ENCODE assay signal across 2 cellular contexts in the genomic region with DNA sequence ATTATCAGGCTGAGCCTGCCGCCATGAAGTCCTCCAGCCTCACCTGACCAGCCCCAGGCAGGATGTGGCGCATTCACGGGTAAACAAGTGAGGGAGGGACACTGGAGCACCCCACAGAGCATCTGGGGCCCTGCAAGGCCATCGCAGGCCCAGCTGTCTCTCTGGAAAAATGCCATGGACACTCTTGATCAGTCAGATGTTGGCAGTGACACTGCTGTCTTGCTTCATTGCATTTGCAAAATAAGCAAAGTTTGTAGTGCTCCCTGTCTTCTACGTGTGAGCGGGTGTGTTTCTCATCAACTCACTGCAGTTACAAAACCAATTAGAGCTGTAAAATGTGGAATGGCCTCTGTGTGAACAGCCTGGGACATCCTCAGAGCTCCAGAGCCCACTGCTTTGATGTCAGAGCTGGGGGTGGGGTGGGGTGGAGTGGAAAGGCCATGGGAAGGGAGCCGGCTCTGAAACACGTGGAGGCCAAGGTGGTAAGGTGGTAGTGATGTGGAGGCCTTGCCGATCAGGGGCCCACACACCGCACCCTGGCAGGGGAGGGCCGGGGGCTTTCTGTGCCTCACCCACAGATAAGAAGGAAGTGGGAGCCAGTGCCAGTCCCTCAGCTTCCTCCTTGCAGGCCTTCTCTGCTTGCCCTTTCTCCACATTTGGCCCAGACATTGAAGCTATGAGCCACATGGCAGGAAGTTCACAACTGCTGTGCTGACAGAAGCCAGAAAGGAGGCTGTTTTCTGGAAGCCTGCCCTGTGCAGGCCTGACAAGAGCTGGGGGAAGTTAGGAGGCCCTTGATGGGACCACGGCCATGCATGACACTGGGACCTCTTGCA.
TF ChIP-seq lines count a peak whose summit lies in the region.

No MANE protein-coding gene starts in this region.

TF ChIP-seq in SK-N-SH, 30 proteins besides CTCF, POLR2A, EP300 and RAD21 (continued from another document):
- TF ChIP-seq, protein P1, sequence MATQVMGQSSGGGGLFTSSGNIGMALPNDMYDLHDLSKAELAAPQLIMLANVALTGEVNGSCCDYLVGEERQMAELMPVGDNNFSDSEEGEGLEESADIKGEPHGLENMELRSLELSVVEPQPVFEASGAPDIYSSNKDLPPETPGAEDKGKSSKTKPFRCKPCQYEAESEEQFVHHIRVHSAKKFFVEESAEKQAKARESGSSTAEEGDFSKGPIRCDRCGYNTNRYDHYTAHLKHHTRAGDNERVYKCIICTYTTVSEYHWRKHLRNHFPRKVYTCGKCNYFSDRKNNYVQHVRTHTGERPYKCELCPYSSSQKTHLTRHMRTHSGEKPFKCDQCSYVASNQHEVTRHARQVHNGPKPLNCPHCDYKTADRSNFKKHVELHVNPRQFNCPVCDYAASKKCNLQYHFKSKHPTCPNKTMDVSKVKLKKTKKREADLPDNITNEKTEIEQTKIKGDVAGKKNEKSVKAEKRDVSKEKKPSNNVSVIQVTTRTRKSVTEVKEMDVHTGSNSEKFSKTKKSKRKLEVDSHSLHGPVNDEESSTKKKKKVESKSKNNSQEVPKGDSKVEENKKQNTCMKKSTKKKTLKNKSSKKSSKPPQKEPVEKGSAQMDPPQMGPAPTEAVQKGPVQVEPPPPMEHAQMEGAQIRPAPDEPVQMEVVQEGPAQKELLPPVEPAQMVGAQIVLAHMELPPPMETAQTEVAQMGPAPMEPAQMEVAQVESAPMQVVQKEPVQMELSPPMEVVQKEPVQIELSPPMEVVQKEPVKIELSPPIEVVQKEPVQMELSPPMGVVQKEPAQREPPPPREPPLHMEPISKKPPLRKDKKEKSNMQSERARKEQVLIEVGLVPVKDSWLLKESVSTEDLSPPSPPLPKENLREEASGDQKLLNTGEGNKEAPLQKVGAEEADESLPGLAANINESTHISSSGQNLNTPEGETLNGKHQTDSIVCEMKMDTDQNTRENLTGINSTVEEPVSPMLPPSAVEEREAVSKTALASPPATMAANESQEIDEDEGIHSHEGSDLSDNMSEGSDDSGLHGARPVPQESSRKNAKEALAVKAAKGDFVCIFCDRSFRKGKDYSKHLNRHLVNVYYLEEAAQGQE (IDR thresholded peaks at IDR 0.05; ENCODE audit: low read depth, low read length): no peak
TF ChIP-seq in SK-N-SH: peak in this region for 1.

TF ChIP-seq in SK-N-SH treated with all-trans-retinoic acid at 6 μM for 48 hours, 23 proteins besides CTCF, POLR2A, EP300 and RAD21 (continued from another document):
- TF ChIP-seq, protein P2, sequence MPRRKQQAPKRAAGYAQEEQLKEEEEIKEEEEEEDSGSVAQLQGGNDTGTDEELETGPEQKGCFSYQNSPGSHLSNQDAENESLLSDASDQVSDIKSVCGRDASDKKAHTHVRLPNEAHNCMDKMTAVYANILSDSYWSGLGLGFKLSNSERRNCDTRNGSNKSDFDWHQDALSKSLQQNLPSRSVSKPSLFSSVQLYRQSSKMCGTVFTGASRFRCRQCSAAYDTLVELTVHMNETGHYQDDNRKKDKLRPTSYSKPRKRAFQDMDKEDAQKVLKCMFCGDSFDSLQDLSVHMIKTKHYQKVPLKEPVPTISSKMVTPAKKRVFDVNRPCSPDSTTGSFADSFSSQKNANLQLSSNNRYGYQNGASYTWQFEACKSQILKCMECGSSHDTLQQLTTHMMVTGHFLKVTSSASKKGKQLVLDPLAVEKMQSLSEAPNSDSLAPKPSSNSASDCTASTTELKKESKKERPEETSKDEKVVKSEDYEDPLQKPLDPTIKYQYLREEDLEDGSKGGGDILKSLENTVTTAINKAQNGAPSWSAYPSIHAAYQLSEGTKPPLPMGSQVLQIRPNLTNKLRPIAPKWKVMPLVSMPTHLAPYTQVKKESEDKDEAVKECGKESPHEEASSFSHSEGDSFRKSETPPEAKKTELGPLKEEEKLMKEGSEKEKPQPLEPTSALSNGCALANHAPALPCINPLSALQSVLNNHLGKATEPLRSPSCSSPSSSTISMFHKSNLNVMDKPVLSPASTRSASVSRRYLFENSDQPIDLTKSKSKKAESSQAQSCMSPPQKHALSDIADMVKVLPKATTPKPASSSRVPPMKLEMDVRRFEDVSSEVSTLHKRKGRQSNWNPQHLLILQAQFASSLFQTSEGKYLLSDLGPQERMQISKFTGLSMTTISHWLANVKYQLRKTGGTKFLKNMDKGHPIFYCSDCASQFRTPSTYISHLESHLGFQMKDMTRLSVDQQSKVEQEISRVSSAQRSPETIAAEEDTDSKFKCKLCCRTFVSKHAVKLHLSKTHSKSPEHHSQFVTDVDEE (CRISPR knock-in tag; IDR thresholded peaks at IDR 0.05): no peak
- TF ChIP-seq OSR1 (CRISPR knock-in tag; IDR thresholded peaks at IDR 0.05) (no peak), ZNF565 (CRISPR knock-in tag; conservative IDR thresholded peaks at IDR 0.05; ENCODE audit: low read depth) (no peak), GLIS3 (CRISPR knock-in tag; IDR thresholded peaks at IDR 0.05) (no peak), BACH2 (CRISPR knock-in tag; IDR thresholded peaks at IDR 0.05; ENCODE audit: borderline replicate concordance) (no peak), RARB (CRISPR knock-in tag; IDR thresholded peaks at IDR 0.05) (no peak), ZC3H10 (CRISPR knock-in tag; IDR thresholded peaks at IDR 0.05) (no peak), ZNF8 (CRISPR knock-in tag; IDR thresholded peaks at IDR 0.05) (no peak), ZFP30 (CRISPR knock-in tag; IDR thresholded peaks at IDR 0.05) (no peak)
- TF ChIP-seq, protein P3, sequence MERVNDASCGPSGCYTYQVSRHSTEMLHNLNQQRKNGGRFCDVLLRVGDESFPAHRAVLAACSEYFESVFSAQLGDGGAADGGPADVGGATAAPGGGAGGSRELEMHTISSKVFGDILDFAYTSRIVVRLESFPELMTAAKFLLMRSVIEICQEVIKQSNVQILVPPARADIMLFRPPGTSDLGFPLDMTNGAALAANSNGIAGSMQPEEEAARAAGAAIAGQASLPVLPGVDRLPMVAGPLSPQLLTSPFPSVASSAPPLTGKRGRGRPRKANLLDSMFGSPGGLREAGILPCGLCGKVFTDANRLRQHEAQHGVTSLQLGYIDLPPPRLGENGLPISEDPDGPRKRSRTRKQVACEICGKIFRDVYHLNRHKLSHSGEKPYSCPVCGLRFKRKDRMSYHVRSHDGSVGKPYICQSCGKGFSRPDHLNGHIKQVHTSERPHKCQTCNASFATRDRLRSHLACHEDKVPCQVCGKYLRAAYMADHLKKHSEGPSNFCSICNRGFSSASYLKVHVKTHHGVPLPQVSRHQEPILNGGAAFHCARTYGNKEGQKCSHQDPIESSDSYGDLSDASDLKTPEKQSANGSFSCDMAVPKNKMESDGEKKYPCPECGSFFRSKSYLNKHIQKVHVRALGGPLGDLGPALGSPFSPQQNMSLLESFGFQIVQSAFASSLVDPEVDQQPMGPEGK (CRISPR knock-in tag; IDR thresholded peaks at IDR 0.05; ENCODE audit: borderline replicate concordance): no peak
- TF ChIP-seq, protein P4, sequence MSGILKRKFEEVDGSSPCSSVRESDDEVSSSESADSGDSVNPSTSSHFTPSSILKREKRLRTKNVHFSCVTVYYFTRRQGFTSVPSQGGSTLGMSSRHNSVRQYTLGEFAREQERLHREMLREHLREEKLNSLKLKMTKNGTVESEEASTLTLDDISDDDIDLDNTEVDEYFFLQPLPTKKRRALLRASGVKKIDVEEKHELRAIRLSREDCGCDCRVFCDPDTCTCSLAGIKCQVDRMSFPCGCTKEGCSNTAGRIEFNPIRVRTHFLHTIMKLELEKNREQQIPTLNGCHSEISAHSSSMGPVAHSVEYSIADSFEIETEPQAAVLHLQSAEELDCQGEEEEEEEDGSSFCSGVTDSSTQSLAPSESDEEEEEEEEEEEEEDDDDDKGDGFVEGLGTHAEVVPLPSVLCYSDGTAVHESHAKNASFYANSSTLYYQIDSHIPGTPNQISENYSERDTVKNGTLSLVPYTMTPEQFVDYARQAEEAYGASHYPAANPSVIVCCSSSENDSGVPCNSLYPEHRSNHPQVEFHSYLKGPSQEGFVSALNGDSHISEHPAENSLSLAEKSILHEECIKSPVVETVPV (CRISPR knock-in tag; IDR thresholded peaks at IDR 0.05): no peak
- TF ChIP-seq, protein P5, sequence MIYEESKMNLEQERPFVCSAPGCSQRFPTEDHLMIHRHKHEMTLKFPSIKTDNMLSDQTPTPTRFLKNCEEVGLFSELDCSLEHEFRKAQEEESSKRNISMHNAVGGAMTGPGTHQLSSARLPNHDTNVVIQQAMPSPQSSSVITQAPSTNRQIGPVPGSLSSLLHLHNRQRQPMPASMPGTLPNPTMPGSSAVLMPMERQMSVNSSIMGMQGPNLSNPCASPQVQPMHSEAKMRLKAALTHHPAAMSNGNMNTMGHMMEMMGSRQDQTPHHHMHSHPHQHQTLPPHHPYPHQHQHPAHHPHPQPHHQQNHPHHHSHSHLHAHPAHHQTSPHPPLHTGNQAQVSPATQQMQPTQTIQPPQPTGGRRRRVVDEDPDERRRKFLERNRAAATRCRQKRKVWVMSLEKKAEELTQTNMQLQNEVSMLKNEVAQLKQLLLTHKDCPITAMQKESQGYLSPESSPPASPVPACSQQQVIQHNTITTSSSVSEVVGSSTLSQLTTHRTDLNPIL (CRISPR knock-in tag; IDR thresholded peaks at IDR 0.05; ENCODE audit: low read depth): no peak
TF ChIP-seq in SK-N-SH treated with all-trans-retinoic acid at 6 μM for 48 hours: peak in this region for 0.
